Comparison of ENCODE assay signal across 19 cellular contexts in genomic region chrX:47156611-47157520, GRCh38. TPM values are rescaled to one million over a fixed set of nuclear protein-coding genes. Genes with fewer than 3 reads are reported as not detected.
DNase-seq lines count a peak whose midpoint lies in the region; ATAC-seq and TF ChIP-seq lines count a peak whose summit lies in the region.
"Had no signal": no experiment of that assay in that cellular context is flagged by ENCODE, and none has a peak within 500 bp of the region (broad histone marks: within the 10 kb centered on the region; RNA-seq: fewer than 3 reads in every experiment).

No MANE protein-coding gene starts in this region.

- DNase-seq in M059J (ENCODE audit: low read depth) (peak; percentile 26), astrocyte of the hippocampus (ENCODE audit: low read depth, low spot score) (peak; percentile 31), stomach (peak; percentile 13), COLO668 (lab: John Stamatoyannopoulos, UW; ENCODE audit: unreplicated experiment) (no peak), GM10248 (ENCODE audit: extremely low spot score) (no peak)
- no peak for DNase-seq in natural killer cell treated with Interleukin-12 subunit alpha and Interleukin-12 subunit beta and Interleukin-15 and Interleukin-18, amount 100 ng/mL, for 72 hours (ENCODE audit: low spot score)
- DNase-seq: ACHN, DND-41, GOT3, NCI-H1092, NCI-H1436 treated with DMSO at 0.1 percent for 48 hours, NCI-H2029 treated with DMSO at 0.1 percent for 48 hours, NCI-H2171 treated with DMSO at 0.1 percent for 48 hours had no signal

- no peak for TF ChIP-seq POLR2A in stomach (IDR thresholded peaks at IDR 0.05)

- no peaks in the 10 kb centered on the region for H3K9me3 Mint-ChIP-seq in natural killer cell treated with Interleukin-12 subunit alpha and Interleukin-12 subunit beta and Interleukin-15 and Interleukin-18, amount 100 ng/mL, for 72 hours

- peaks cover 8 to 12% of the 10 kb centered on the region in 2 donors for H3K4me1 Mint-ChIP-seq in natural killer cell treated with Interleukin-12 subunit alpha and Interleukin-12 subunit beta and Interleukin-15 and Interleukin-18, amount 100 ng/mL, for 72 hours (ENCODE audit: low read depth in 2 of 2)

- intact Hi-C loops in stomach (cut with DNase I; ENCODE audit: low total_unique reads): no loop called here

- POLR2A ChIA-PET in GM10248 (lab: Yijun Ruan, JAX): no interaction called here

- no peaks in the 10 kb centered on the region for H3K36me3 Mint-ChIP-seq in natural killer cell treated with Interleukin-12 subunit alpha and Interleukin-12 subunit beta and Interleukin-15 and Interleukin-18, amount 100 ng/mL, for 72 hours

- CTCF ChIA-PET in GM10248 (lab: Yijun Ruan, JAX): interaction anchor here (2.9 kb wide), 1 partner anchor 12 kb away, joined by 10 read pairs; the partner anchor contains the start of genes NDUFB11 and RBM10

- no peaks in the 10 kb centered on the region for H3K27me3 Mint-ChIP-seq in natural killer cell treated with Interleukin-12 subunit alpha and Interleukin-12 subunit beta and Interleukin-15 and Interleukin-18, amount 100 ng/mL, for 72 hours

- H3K27ac ChIP-seq in stomach: no peak overlapping the region
- H3K27ac ChIP-seq: C4-2B, KMS-11, Peyer's patch had no signal

- peaks cover 0 to 29% (median 24%) of the 10 kb centered on the region in 4 donors for H3K36me3 ChIP-seq in stomach

- peak; percentile 81 to 82 for ATAC-seq in natural killer cell treated with Interleukin-12 subunit alpha and Interleukin-12 subunit beta and Interleukin-15 and Interleukin-18, amount 100 ng/mL, for 72 hours
- no peak for ATAC-seq in HG03565 (IDR thresholded peaks at IDR 0.05; ENCODE audit: unreplicated experiment)
- ATAC-seq: HepG2, Right ventricle myocardium inferior had no signal

- WGBS in stomach, 5 donors: 91 to 97% (median 94%) methylated on average over 23 to 26 of the region's 26 CpGs; no CpG with 5 or more reads in 1 of the 5 donors

- H3K4me3 ChIP-seq in stomach: no peak overlapping the region
- H3K4me3 ChIP-seq: Peyer's patch had no signal

- TF ChIP-seq CTCF in stomach (IDR thresholded peaks at IDR 0.05): no peak
- TF ChIP-seq CTCF in GM10248 (IDR thresholded peaks at IDR 0.05; ENCODE audit: control extremely low read depth, extremely low read depth, low read depth, missing control alignments): no peak

- peaks cover 0 to 3% (median 0%) of the 10 kb centered on the region in 4 donors for H3K4me1 ChIP-seq in stomach
- H3K4me1 ChIP-seq: Peyer's patch had no signal

- H3K27me3 ChIP-seq in stomach: peaks cover 0 to 8% (median 0%) of the 10 kb centered on the region in 3 donors
- H3K27me3 ChIP-seq: Peyer's patch had no signal

- H3K4me3 Mint-ChIP-seq in natural killer cell treated with Interleukin-12 subunit alpha and Interleukin-12 subunit beta and Interleukin-15 and Interleukin-18, amount 100 ng/mL, for 72 hours: no peak overlapping the region

- TF ChIP-seq EP300 in stomach (IDR thresholded peaks at IDR 0.05): no peak

- peaks cover 0 to 7% (median 3%) of the 10 kb centered on the region in 4 donors for H3K9me3 ChIP-seq in stomach
- H3K9me3 ChIP-seq: Peyer's patch had no signal

- peak overlapping the region; percentile 23 to 47 for H3K27ac Mint-ChIP-seq in natural killer cell treated with Interleukin-12 subunit alpha and Interleukin-12 subunit beta and Interleukin-15 and Interleukin-18, amount 100 ng/mL, for 72 hours

RNA-seq across cellular contexts. Expression of gene RBM10, which starts 11.8 kb away (rescaled TPM):
- 33.3 and 45.9 TPM in 2 replicates for total RNA-seq in M059J (2014; rRNA removed; shearing (Covaris generic))
- total RNA-seq in natural killer cell treated with Interleukin-12 subunit alpha and Interleukin-12 subunit beta and Interleukin-15 and Interleukin-18, amount 100 ng/mL, for 72 hours: 10 to 100 TPM; 59.6 to 62.2 TPM
- total RNA-seq in stomach: 10 to 100 TPM in 4 of 5 donors, 1 to 10 TPM in 1; 1.8 to 51.3 (median 26.8) TPM
- 10 to 100 TPM; 21.2 to 28.4 (median 22.9) TPM for polyA plus RNA-seq in stomach

RNA-seq across cellular contexts. Expression of gene NDUFB11, which starts 12.4 kb away (rescaled TPM):
- total RNA-seq in M059J (2014; rRNA removed; shearing (Covaris generic)): 194 and 205 TPM in 2 replicates
- total RNA-seq in natural killer cell treated with Interleukin-12 subunit alpha and Interleukin-12 subunit beta and Interleukin-15 and Interleukin-18, amount 100 ng/mL, for 72 hours: 10 to 100 TPM; 50.8 to 75.4 TPM
- total RNA-seq in stomach: 100 to 1,000 TPM in 3 of 5 donors, 10 to 100 TPM in 2; 45.3 to 408 (median 196) TPM
- polyA plus RNA-seq in stomach: 10 to 100 TPM; 86.0 to 97.7 (median 90.8) TPM

RNA-seq across cellular contexts. Expression of gene UBA1, which starts 36.8 kb away (rescaled TPM):
- 155 and 247 TPM in 2 replicates for total RNA-seq in M059J (2014; rRNA removed; shearing (Covaris generic))
- 100 to 1,000 TPM; 227 to 243 TPM for total RNA-seq in natural killer cell treated with Interleukin-12 subunit alpha and Interleukin-12 subunit beta and Interleukin-15 and Interleukin-18, amount 100 ng/mL, for 72 hours
- total RNA-seq in stomach: 100 to 1,000 TPM in 3 of 5 donors, 10 to 100 TPM in 2; 66.8 to 278 (median 115) TPM
- 10 to 100 TPM; 59.3 to 81.4 (median 63.4) TPM for polyA plus RNA-seq in stomach

Comparison
In these comparisons a context has a peak if more than half of its experiments do, and no peak if none do; other contexts are left out.
1. DNase-seq: peak in M059J (single experiment), astrocyte of the hippocampus (single experiment) and stomach (single experiment); none in natural killer cell treated with Interleukin-12 subunit alpha and Interleukin-12 subunit beta and Interleukin-15 and Interleukin-18, amount 100 ng/mL, for 72 hours (single experiment), COLO668 (single experiment) and GM10248 (single experiment).